ENCODE assay signal across 1 cellular context in the genomic region with DNA sequence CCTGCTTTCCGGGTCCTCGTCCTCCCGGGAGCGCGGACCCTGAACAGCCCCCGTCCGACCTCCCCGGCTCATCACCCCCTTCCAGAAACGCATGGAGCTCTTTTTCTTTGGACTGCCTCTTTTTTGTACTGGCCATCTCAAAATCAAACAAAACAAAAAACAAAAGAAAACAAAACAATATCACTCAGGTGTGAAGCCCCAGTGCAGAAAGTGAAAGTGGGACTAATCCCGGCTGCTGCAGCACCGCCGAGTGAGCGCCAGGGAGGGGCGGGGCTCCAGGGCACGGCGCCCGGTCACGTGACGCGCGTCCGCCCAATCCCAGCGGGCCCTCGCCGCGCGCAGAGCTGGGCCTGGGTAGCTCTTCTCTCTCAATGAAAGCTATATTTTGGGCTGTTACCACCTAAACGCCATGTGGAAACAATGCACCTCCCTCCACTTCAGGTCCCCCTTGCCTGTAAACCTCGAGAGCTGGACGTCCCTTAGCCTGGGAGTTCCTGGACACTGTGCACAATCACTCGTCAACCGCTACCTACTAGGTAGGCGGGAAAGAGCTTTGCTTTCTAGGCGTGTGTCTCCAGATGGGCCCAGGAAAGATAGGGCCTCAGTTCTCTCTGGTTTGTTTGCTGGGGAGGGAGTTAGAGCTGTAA.
TF ChIP-seq lines count a peak whose summit lies in the region.

No MANE protein-coding gene starts in this region.

TF ChIP-seq in HEK293, 187 proteins besides CTCF, POLR2A, EP300 and RAD21 (continued from another document and continues in another):
- TF ChIP-seq, protein P1, sequence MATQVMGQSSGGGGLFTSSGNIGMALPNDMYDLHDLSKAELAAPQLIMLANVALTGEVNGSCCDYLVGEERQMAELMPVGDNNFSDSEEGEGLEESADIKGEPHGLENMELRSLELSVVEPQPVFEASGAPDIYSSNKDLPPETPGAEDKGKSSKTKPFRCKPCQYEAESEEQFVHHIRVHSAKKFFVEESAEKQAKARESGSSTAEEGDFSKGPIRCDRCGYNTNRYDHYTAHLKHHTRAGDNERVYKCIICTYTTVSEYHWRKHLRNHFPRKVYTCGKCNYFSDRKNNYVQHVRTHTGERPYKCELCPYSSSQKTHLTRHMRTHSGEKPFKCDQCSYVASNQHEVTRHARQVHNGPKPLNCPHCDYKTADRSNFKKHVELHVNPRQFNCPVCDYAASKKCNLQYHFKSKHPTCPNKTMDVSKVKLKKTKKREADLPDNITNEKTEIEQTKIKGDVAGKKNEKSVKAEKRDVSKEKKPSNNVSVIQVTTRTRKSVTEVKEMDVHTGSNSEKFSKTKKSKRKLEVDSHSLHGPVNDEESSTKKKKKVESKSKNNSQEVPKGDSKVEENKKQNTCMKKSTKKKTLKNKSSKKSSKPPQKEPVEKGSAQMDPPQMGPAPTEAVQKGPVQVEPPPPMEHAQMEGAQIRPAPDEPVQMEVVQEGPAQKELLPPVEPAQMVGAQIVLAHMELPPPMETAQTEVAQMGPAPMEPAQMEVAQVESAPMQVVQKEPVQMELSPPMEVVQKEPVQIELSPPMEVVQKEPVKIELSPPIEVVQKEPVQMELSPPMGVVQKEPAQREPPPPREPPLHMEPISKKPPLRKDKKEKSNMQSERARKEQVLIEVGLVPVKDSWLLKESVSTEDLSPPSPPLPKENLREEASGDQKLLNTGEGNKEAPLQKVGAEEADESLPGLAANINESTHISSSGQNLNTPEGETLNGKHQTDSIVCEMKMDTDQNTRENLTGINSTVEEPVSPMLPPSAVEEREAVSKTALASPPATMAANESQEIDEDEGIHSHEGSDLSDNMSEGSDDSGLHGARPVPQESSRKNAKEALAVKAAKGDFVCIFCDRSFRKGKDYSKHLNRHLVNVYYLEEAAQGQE (tag by site-specific recombination; IDR thresholded peaks at IDR 0.05) = no peak
- TF ChIP-seq ZNF660 (tag by site-specific recombination; IDR thresholded peaks at IDR 0.05) (peak; percentile 58; the same call in 1 of the 2 replicates), ZNF223 (tag by site-specific recombination; IDR thresholded peaks at IDR 0.05) (no peak), ZNF19 (tag by site-specific recombination; IDR thresholded peaks at IDR 0.05; ENCODE audit: low read depth) (no peak), KLF9 (tag by site-specific recombination; IDR thresholded peaks at IDR 0.05; ENCODE audit: low read depth) (peak; percentile 72), ZNF626 (tag by site-specific recombination; IDR thresholded peaks at IDR 0.05) (no peak), ZNF707 (tag by site-specific recombination; IDR thresholded peaks at IDR 0.05) (no peak), SP2 (tag by site-specific recombination; IDR thresholded peaks at IDR 0.05) (peak; percentile 50), SCRT2 (tag by site-specific recombination; IDR thresholded peaks at IDR 0.05) (no peak), ZNF596 (tag by site-specific recombination; IDR thresholded peaks at IDR 0.05) (no peak), YY2 (tag by site-specific recombination; IDR thresholded peaks at IDR 0.05) (no peak), SP3 (tag by site-specific recombination; IDR thresholded peaks at IDR 0.05) (peak; percentile 33), MYNN (tag by site-specific recombination; IDR thresholded peaks at IDR 0.05; ENCODE audit: borderline replicate concordance) (no peak), ZNF157 (tag by site-specific recombination; IDR thresholded peaks at IDR 0.05) (no peak), MEIS1 (CRISPR knock-in tag; IDR thresholded peaks at IDR 0.05; ENCODE audit: borderline replicate concordance) (no peak), KLF1 (tag by site-specific recombination; IDR thresholded peaks at IDR 0.05) (peak; percentile 32), ZNF670 (tag by site-specific recombination; IDR thresholded peaks at IDR 0.05; ENCODE audit: low read depth) (no peak), ZNF792 (tag by site-specific recombination; IDR thresholded peaks at IDR 0.05) (no peak), ZNF138 (tag by site-specific recombination; IDR thresholded peaks at IDR 0.05; ENCODE audit: borderline replicate concordance) (no peak), ZBTB17 (tag by site-specific recombination; IDR thresholded peaks at IDR 0.05) (peak; percentile 78), OVOL3 (tag by site-specific recombination; IDR thresholded peaks at IDR 0.05) (no peak; the same call in 1 of the 2 replicates), ZNF350 (tag by site-specific recombination; IDR thresholded peaks at IDR 0.05) (no peak), ZNF544 (tag by site-specific recombination; IDR thresholded peaks at IDR 0.05) (no peak), ZNF473 (tag by site-specific recombination; IDR thresholded peaks at IDR 0.05) (no peak), ZNF433 (tag by site-specific recombination; IDR thresholded peaks at IDR 0.05; ENCODE audit: low read depth) (no peak), ZNF248 (tag by site-specific recombination; IDR thresholded peaks at IDR 0.05) (no peak), ZNF169 (tag by site-specific recombination; IDR thresholded peaks at IDR 0.05) (no peak), ZNF133 (tag by site-specific recombination; IDR thresholded peaks at IDR 0.05) (no peak), ZNF561 (tag by site-specific recombination; IDR thresholded peaks at IDR 0.05; ENCODE audit: borderline replicate concordance) (peak; percentile 33; the same call in 1 of the 2 replicates), ZNF155 (tag by site-specific recombination; IDR thresholded peaks at IDR 0.05) (no peak), ZNF585B (tag by site-specific recombination; IDR thresholded peaks at IDR 0.05) (no peak)
- TF ChIP-seq, protein P2, sequence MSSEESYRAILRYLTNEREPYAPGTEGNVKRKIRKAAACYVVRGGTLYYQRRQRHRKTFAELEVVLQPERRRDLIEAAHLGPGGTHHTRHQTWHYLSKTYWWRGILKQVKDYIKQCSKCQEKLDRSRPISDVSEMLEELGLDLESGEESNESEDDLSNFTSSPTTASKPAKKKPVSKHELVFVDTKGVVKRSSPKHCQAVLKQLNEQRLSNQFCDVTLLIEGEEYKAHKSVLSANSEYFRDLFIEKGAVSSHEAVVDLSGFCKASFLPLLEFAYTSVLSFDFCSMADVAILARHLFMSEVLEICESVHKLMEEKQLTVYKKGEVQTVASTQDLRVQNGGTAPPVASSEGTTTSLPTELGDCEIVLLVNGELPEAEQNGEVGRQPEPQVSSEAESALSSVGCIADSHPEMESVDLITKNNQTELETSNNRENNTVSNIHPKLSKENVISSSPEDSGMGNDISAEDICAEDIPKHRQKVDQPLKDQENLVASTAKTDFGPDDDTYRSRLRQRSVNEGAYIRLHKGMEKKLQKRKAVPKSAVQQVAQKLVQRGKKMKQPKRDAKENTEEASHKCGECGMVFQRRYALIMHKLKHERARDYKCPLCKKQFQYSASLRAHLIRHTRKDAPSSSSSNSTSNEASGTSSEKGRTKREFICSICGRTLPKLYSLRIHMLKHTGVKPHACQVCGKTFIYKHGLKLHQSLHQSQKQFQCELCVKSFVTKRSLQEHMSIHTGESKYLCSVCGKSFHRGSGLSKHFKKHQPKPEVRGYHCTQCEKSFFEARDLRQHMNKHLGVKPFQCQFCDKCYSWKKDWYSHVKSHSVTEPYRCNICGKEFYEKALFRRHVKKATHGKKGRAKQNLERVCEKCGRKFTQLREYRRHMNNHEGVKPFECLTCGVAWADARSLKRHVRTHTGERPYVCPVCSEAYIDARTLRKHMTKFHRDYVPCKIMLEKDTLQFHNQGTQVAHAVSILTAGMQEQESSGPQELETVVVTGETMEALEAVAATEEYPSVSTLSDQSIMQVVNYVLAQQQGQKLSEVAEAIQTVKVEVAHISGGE (tag by site-specific recombination; conservative IDR thresholded peaks at IDR 0.05; ENCODE audit: low read depth) = no peak
- TF ChIP-seq, protein P3, sequence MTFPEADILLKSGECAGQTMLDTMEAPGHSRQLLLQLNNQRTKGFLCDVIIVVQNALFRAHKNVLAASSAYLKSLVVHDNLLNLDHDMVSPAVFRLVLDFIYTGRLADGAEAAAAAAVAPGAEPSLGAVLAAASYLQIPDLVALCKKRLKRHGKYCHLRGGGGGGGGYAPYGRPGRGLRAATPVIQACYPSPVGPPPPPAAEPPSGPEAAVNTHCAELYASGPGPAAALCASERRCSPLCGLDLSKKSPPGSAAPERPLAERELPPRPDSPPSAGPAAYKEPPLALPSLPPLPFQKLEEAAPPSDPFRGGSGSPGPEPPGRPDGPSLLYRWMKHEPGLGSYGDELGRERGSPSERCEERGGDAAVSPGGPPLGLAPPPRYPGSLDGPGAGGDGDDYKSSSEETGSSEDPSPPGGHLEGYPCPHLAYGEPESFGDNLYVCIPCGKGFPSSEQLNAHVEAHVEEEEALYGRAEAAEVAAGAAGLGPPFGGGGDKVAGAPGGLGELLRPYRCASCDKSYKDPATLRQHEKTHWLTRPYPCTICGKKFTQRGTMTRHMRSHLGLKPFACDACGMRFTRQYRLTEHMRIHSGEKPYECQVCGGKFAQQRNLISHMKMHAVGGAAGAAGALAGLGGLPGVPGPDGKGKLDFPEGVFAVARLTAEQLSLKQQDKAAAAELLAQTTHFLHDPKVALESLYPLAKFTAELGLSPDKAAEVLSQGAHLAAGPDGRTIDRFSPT (tag by site-specific recombination; IDR thresholded peaks at IDR 0.05) = no peak
- TF ChIP-seq, protein P4, sequence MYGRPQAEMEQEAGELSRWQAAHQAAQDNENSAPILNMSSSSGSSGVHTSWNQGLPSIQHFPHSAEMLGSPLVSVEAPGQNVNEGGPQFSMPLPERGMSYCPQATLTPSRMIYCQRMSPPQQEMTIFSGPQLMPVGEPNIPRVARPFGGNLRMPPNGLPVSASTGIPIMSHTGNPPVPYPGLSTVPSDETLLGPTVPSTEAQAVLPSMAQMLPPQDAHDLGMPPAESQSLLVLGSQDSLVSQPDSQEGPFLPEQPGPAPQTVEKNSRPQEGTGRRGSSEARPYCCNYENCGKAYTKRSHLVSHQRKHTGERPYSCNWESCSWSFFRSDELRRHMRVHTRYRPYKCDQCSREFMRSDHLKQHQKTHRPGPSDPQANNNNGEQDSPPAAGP (tag by site-specific recombination; IDR thresholded peaks at IDR 0.05) = no peak
- TF ChIP-seq, protein P5, sequence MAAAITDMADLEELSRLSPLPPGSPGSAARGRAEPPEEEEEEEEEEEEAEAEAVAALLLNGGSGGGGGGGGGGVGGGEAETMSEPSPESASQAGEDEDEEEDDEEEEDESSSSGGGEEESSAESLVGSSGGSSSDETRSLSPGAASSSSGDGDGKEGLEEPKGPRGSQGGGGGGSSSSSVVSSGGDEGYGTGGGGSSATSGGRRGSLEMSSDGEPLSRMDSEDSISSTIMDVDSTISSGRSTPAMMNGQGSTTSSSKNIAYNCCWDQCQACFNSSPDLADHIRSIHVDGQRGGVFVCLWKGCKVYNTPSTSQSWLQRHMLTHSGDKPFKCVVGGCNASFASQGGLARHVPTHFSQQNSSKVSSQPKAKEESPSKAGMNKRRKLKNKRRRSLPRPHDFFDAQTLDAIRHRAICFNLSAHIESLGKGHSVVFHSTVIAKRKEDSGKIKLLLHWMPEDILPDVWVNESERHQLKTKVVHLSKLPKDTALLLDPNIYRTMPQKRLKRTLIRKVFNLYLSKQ (tag by site-specific recombination; IDR thresholded peaks at IDR 0.05; ENCODE audit: borderline replicate concordance) = no peak
- TF ChIP-seq, protein P6, sequence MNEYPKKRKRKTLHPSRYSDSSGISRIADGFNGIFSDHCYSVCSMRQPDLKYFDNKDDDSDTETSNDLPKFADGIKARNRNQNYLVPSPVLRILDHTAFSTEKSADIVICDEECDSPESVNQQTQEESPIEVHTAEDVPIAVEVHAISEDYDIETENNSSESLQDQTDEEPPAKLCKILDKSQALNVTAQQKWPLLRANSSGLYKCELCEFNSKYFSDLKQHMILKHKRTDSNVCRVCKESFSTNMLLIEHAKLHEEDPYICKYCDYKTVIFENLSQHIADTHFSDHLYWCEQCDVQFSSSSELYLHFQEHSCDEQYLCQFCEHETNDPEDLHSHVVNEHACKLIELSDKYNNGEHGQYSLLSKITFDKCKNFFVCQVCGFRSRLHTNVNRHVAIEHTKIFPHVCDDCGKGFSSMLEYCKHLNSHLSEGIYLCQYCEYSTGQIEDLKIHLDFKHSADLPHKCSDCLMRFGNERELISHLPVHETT (tag by site-specific recombination; IDR thresholded peaks at IDR 0.05) = 0 out of 2 replicates have a peak, but pooled peaks have one; percentile 16
- TF ChIP-seq, protein P7, sequence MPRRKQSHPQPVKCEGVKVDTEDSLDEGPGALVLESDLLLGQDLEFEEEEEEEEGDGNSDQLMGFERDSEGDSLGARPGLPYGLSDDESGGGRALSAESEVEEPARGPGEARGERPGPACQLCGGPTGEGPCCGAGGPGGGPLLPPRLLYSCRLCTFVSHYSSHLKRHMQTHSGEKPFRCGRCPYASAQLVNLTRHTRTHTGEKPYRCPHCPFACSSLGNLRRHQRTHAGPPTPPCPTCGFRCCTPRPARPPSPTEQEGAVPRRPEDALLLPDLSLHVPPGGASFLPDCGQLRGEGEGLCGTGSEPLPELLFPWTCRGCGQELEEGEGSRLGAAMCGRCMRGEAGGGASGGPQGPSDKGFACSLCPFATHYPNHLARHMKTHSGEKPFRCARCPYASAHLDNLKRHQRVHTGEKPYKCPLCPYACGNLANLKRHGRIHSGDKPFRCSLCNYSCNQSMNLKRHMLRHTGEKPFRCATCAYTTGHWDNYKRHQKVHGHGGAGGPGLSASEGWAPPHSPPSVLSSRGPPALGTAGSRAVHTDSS (tag by site-specific recombination; IDR thresholded peaks at IDR 0.05) = no peak
